22 cellular contexts compared by ENCODE assay signal in genomic region chr9:36878161-36878560, GRCh38.
"Had no signal": no experiment of that assay in that cellular context is flagged by ENCODE, and none has a peak within 500 bp of the region (broad histone marks: within the 10 kb centered on the region; RNA-seq: fewer than 3 reads in every experiment).

No MANE protein-coding gene starts in this region.

- H3K4me1 Mint-ChIP-seq: activated naive CD4-positive, alpha-beta T cell treated with anti-CD3 and anti-CD28 coated beads, Interleukin-2, amount 10 ng/mL, durations not matched to agents 7 days and 5 days; central memory CD8-positive, alpha-beta T cell had no signal

- H3K9me3 ChIP-seq: left ventricle myocardium inferior, mucosa of descending colon, ovary, prostate gland, testis, transverse colon had no signal

- H3K4me1 ChIP-seq: left ventricle myocardium inferior, prostate gland, testis, transverse colon had no signal

- H3K27ac Mint-ChIP-seq: activated naive CD4-positive, alpha-beta T cell treated with anti-CD3 and anti-CD28 coated beads, Interleukin-2, amount 10 ng/mL, durations not matched to agents 7 days and 5 days; activated T-cell treated with anti-CD3 and anti-CD28 coated beads, Interleukin-2, amount 50 U/mL, for 24 hours had no signal

- H3K27me3 ChIP-seq: ovary, testis, transverse colon had no signal

- H3K36me3 Mint-ChIP-seq: activated naive CD4-positive, alpha-beta T cell treated with anti-CD3 and anti-CD28 coated beads, Interleukin-2, amount 10 ng/mL, durations not matched to agents 7 days and 5 days had no signal

- H3K9me3 Mint-ChIP-seq: activated naive CD4-positive, alpha-beta T cell treated with anti-CD3 and anti-CD28 coated beads, Interleukin-2, amount 10 ng/mL, durations not matched to agents 7 days and 5 days; activated naive CD8-positive, alpha-beta T cell treated with anti-CD3 and anti-CD28 coated beads, Interleukin-2, amount 50 U/mL, for 24 hours; activated T-cell treated with anti-CD3 and anti-CD28 coated beads, Interleukin-2, amount 50 U/mL, for 24 hours; central memory CD8-positive, alpha-beta T cell had no signal

- H3K4me3 ChIP-seq: left ventricle myocardium inferior, lung, mucosa of descending colon, ovary, prostate gland, testis, transverse colon had no signal

- DNase-seq: activated CD4-positive, alpha-beta T cell treated with anti-CD3 and anti-CD28 coated beads for 4 hours; activated CD4-positive, alpha-beta T cell treated with anti-CD3 and anti-CD28 coated beads, Interleukin-2, amount 50 U/mL, for 4 hours; activated gamma-delta T cell; activated naive CD4-positive, alpha-beta T cell treated with anti-CD3 and anti-CD28 coated beads, Interleukin-2, amount 10 ng/mL, durations not matched to agents 7 days and 5 days; activated naive CD8-positive, alpha-beta T cell treated with anti-CD3 and anti-CD28 coated beads, Interleukin-2, amount 50 U/mL, for 24 hours; activated T-cell treated with anti-CD3 and anti-CD28 coated beads, Interleukin-2, amount 50 U/mL, for 24 hours; dermis blood vessel endothelial cell; effector CD4-positive, alpha-beta T cell; left ventricle myocardium inferior; mucosa of descending colon; ovary; retina; small intestine; stimulated activated CD4-positive, alpha-beta T cell treated with anti-CD3 and anti-CD28 coated beads, Interleukin-2, amount 100 ng/mL, for 24 hours; stimulated activated naive CD8-positive, alpha-beta T cell treated with anti-CD3 and anti-CD28 coated beads, Interleukin-15, Interleukin-2, amounts not matched to agents 100 U/mL and 50 U/mL, for 24 hours; testis; transverse colon had no signal

- ATAC-seq: activated naive CD8-positive, alpha-beta T cell treated with anti-CD3 and anti-CD28 coated beads, Interleukin-2, amount 50 U/mL, for 24 hours; mucosa of descending colon; sciatic nerve; stimulated activated naive CD8-positive, alpha-beta T cell treated with anti-CD3 and anti-CD28 coated beads, Interleukin-15, Interleukin-2, amounts not matched to agents 100 U/mL and 50 U/mL, for 24 hours had no signal

- H3K27ac ChIP-seq: epithelial cell of prostate, left ventricle myocardium inferior, ovary, prostate gland, testis, transverse colon had no signal

- H3K4me3 Mint-ChIP-seq: activated naive CD4-positive, alpha-beta T cell treated with anti-CD3 and anti-CD28 coated beads, Interleukin-2, amount 10 ng/mL, durations not matched to agents 7 days and 5 days; activated naive CD8-positive, alpha-beta T cell treated with anti-CD3 and anti-CD28 coated beads, Interleukin-2, amount 50 U/mL, for 24 hours; activated T-cell treated with anti-CD3 and anti-CD28 coated beads, Interleukin-2, amount 50 U/mL, for 24 hours; central memory CD8-positive, alpha-beta T cell had no signal

- H3K36me3 ChIP-seq: left ventricle myocardium inferior, ovary, prostate gland, transverse colon had no signal
